ENCODE assay signal across 8 cellular contexts in the genomic region with DNA sequence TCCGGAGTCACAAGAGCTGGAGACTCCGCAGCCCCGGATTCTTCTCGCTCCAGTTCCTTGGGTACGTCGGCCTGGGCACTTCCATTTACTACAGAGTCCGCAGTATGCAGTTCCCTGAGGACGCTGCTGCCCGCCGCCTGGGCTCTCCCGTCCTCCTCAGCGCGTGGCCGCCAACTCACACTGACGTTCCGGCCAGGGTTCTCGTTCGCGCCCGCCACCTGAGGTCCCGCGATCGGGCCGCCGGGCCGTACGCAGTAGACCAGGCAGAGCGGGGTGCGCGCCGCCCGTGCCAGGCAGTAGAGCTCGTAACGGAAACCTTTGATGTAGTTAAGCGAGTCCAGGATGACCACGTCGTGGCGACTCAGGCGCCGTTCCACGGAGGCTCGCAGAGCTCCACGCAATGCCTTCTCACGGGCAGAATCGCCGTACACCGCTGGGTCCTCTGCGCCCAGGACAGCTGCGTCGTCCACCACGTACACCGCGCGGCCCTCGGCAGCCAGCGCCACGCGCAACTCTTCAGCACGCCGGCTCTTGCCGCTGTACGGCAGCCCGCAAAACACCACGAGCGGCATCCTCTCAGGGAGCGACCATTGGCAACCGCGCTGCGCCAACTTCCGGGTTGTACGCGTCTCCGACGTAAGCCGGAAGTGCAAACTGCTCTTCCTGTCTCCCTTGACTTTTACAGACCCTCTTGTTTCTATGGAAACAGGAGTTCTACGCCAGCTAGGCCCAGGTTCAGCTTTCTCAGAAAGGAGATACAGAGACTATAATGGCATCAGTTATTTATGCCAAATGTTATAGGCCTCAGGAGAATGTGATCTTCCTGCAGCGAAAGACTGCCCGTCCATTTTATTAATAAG. TPM values are rescaled to one million over a fixed set of nuclear protein-coding genes. Genes with fewer than 3 reads are reported as not detected.
DNase-seq lines count a peak whose midpoint lies in the region; ATAC-seq and TF ChIP-seq lines count a peak whose summit lies in the region.

A gene with protein sequence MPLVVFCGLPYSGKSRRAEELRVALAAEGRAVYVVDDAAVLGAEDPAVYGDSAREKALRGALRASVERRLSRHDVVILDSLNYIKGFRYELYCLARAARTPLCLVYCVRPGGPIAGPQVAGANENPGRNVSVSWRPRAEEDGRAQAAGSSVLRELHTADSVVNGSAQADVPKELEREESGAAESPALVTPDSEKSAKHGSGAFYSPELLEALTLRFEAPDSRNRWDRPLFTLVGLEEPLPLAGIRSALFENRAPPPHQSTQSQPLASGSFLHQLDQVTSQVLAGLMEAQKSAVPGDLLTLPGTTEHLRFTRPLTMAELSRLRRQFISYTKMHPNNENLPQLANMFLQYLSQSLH (minus strand): TSS at position 621 of the 860 bp plus-strand sequence. CDS start 49 bp downstream, at position 572.

- H2AK5ac ChIP-seq in trophoblast cell (ENCODE audit: low read length): no peak within 1 kb of the TSS

- peaks cover 28% of the 10 kb centered on the region for H3K36me3 Mint-ChIP-seq in activated naive CD8-positive, alpha-beta T cell treated with anti-CD3 and anti-CD28 coated beads, Interleukin-2, amount 50 U/mL, for 24 hours (ENCODE audit: low read depth)

- H3K79me1 ChIP-seq in trophoblast cell (ENCODE audit: low read length): peaks cover 4% of the 10 kb centered on the region

- H3K4me2 ChIP-seq in trophoblast cell (ENCODE audit: low read length): peak within 1 kb of the TSS; percentile 82

- peak within 1 kb of the TSS; percentile 44 for H4K91ac ChIP-seq in trophoblast cell (ENCODE audit: low read depth, low read length)

- no peaks in the 10 kb centered on the region for H3K27me3 ChIP-seq in cardiac muscle cell
- H3K27me3 ChIP-seq in trophoblast cell (ENCODE audit: insufficient read depth, low read length): no peaks in the 10 kb centered on the region
- H3K27me3 ChIP-seq in transverse colon: no peaks in the 10 kb centered on the region

- H2AFZ ChIP-seq in trophoblast cell (ENCODE audit: insufficient read depth, low read length, poor library complexity): peak within 1 kb of the TSS; percentile 86

- H3K4me1 Mint-ChIP-seq in activated naive CD8-positive, alpha-beta T cell treated with anti-CD3 and anti-CD28 coated beads, Interleukin-2, amount 50 U/mL, for 24 hours: peaks cover 27% of the 10 kb centered on the region

- no peak for TF ChIP-seq CTCF in GM12875 (IDR thresholded peaks at IDR 0.05; ENCODE audit: borderline replicate concordance, insufficient read depth, low read depth, low read length)
- TF ChIP-seq CTCF in cardiac muscle cell (IDR thresholded peaks at IDR 0.05; ENCODE audit: low read depth, low read length): no peak
- no peak for TF ChIP-seq CTCF in transverse colon (IDR thresholded peaks at IDR 0.05)

- H3K23ac ChIP-seq in trophoblast cell (ENCODE audit: low read length): no peak within 1 kb of the TSS

- H3K4me3 Mint-ChIP-seq in activated naive CD8-positive, alpha-beta T cell treated with anti-CD3 and anti-CD28 coated beads, Interleukin-2, amount 50 U/mL, for 24 hours: peak within 1 kb of the TSS; percentile 92

- H2BK5ac ChIP-seq in trophoblast cell (ENCODE audit: low read depth, low read length, poor library complexity): no peak within 1 kb of the TSS

- DNase-seq in NCI-H1417 treated with DMSO at 0.1 percent for 48 hours (lab: John Stamatoyannopoulos, UW) (peak; percentile 49), SW480 (ENCODE audit: low spot score) (peak; percentile 86), cardiac muscle cell (ENCODE audit: low read depth in 1 of 2, low spot score in 1 of 2) (peak; percentile 91 to 95), trophoblast cell (peak; percentile 79 to 90), transverse colon (peak; percentile 89)
- DNase-seq in activated naive CD8-positive, alpha-beta T cell treated with anti-CD3 and anti-CD28 coated beads, Interleukin-2, amount 50 U/mL, for 24 hours: peak; percentile 85

- H2BK120ac ChIP-seq in trophoblast cell (ENCODE audit: insufficient read depth, low read length, poor library complexity): peak within 1 kb of the TSS; percentile 27

- no peaks in the 10 kb centered on the region for H3K9me3 Mint-ChIP-seq in activated naive CD8-positive, alpha-beta T cell treated with anti-CD3 and anti-CD28 coated beads, Interleukin-2, amount 50 U/mL, for 24 hours

- H3K9me3 ChIP-seq in cardiac muscle cell (ENCODE audit: low read depth) (no peaks in the 10 kb centered on the region), trophoblast cell (ENCODE audit: insufficient read depth, low read depth, low read length) (no peaks in the 10 kb centered on the region), transverse colon (no peaks in the 10 kb centered on the region)

- in situ Hi-C loops in transverse colon (cut with MboI; ENCODE audit: low pct_ligation_motif_present in 1 of 4, low pct_unique_long_range_greater_than_20kb in 1 of 4, low sequenced_read_pairs in 3 of 4): no loop called here

- intact Hi-C loops in transverse colon (cut with DNase I; ENCODE audit: low total_unique reads): no loop called here

- H3K36me3 ChIP-seq in cardiac muscle cell (no peaks in the 10 kb centered on the region), trophoblast cell (ENCODE audit: control insufficient read depth in 1 of 2, insufficient read depth in 2 of 2, low read length in 2 of 2) (peaks cover 1 to 3% of the 10 kb centered on the region in 2 experiments), transverse colon (no peaks in the 10 kb centered on the region)

- H4K8ac ChIP-seq in trophoblast cell (ENCODE audit: low read depth, low read length): peak within 1 kb of the TSS; percentile 77

- no peak for TF ChIP-seq EP300 in transverse colon (IDR thresholded peaks at IDR 0.05; ENCODE audit: low read depth)

- peak within 1 kb of the TSS; percentile 79 for H3K27ac ChIP-seq in cardiac muscle cell
- H3K27ac ChIP-seq in trophoblast cell (ENCODE audit: low read depth, low read length): peak within 1 kb of the TSS; percentile 5
- H3K27ac ChIP-seq in transverse colon: peak within 1 kb of the TSS; percentile 88 to 97 (median 92)

- peak; percentile 86 for ATAC-seq in HG02798 (IDR thresholded peaks at IDR 0.05; ENCODE audit: poor library complexity, unreplicated experiment)
- peak; percentile 96 for ATAC-seq in activated naive CD8-positive, alpha-beta T cell treated with anti-CD3 and anti-CD28 coated beads, Interleukin-2, amount 50 U/mL, for 24 hours

- peak within 1 kb of the TSS; percentile 25 for H3K9ac ChIP-seq in trophoblast cell (ENCODE audit: low read length)

- peaks cover 13% of the 10 kb centered on the region for H3K4me1 ChIP-seq in cardiac muscle cell (ENCODE audit: low read depth)
- H3K4me1 ChIP-seq in trophoblast cell (ENCODE audit: control insufficient read depth in 1 of 2, insufficient read depth in 2 of 2, low read length in 2 of 2): peaks cover 5 to 7% of the 10 kb centered on the region in 2 experiments
- peaks cover 20 to 56% (median 35%) of the 10 kb centered on the region in 4 donors for H3K4me1 ChIP-seq in transverse colon

- peak within 1 kb of the TSS; percentile 51 for H3K4ac ChIP-seq in trophoblast cell (ENCODE audit: low read depth, low read length)

- peak within 1 kb of the TSS; percentile 93 for H3K27ac Mint-ChIP-seq in activated naive CD8-positive, alpha-beta T cell treated with anti-CD3 and anti-CD28 coated beads, Interleukin-2, amount 50 U/mL, for 24 hours

- no CpG with 5 or more reads among the region's 78 CpGs for WGBS in trophoblast cell (ENCODE audit: extremely low coverage, insufficient coverage, insufficient read length)
- WGBS in transverse colon (ENCODE audit: low coverage in 1 of 2), 2 donors: 3 to 69% methylated on average over 2 to 65 of the region's 78 CpGs

- no peaks in the 10 kb centered on the region for H3K27me3 Mint-ChIP-seq in activated naive CD8-positive, alpha-beta T cell treated with anti-CD3 and anti-CD28 coated beads, Interleukin-2, amount 50 U/mL, for 24 hours

- H3K14ac ChIP-seq in trophoblast cell (ENCODE audit: low read length): peak within 1 kb of the TSS; percentile 69

- peak within 1 kb of the TSS; percentile 70 for H3K4me3 ChIP-seq in GM12875 (ENCODE audit: low read depth, low read length)
- H3K4me3 ChIP-seq in cardiac muscle cell: peak within 1 kb of the TSS; percentile 81
- peak within 1 kb of the TSS; percentile 93 for H3K4me3 ChIP-seq in trophoblast cell (ENCODE audit: low read depth, low read length)
- peak within 1 kb of the TSS; percentile 55 to 83 (median 76) for H3K4me3 ChIP-seq in transverse colon

- peak; percentile 77 for TF ChIP-seq POLR2A in transverse colon (IDR thresholded peaks at IDR 0.05)

- H4K12ac ChIP-seq in trophoblast cell (ENCODE audit: low read depth, low read length): peak within 1 kb of the TSS; percentile 25

- peak within 1 kb of the TSS; percentile 39 for H3K18ac ChIP-seq in trophoblast cell (ENCODE audit: low read length)

- H2BK12ac ChIP-seq in trophoblast cell (ENCODE audit: low read length): no peak within 1 kb of the TSS

- peaks cover 6% of the 10 kb centered on the region for H3K79me2 ChIP-seq in trophoblast cell (ENCODE audit: control insufficient read depth, insufficient read depth, low read length, poor library complexity)

RNA-seq across cellular contexts. Expression of the gene that starts here (rescaled TPM):
- 6.2 and 11.9 TPM in 2 replicates for total RNA-seq in cardiac muscle cell
- polyA plus RNA-seq in cardiac muscle cell: 6.6 and 11.0 TPM in 2 replicates
- 5.9 and 6.2 TPM in 2 replicates for polyA plus RNA-seq in trophoblast cell (2013)
- total RNA-seq in transverse colon: 1 to 10 TPM in 3 of 4 donors, not detected in 1; 1.8 to 7.9 (median 7.3) TPM

Comparison
In these comparisons a context has a peak if more than half of its experiments do, and no peak if none do; other contexts are left out.
1. Peak in every context shown above with its lines: DNase-seq, ATAC-seq, H3K4me3 ChIP-seq and H3K27ac ChIP-seq.
2. H3K27ac ChIP-seq: peak in every context shown above with its lines; median percentile 92 in transverse colon; 79 in cardiac muscle cell; 5 in trophoblast cell.